Comparison of ENCODE assay signal across 8 cellular contexts in the genomic region with DNA sequence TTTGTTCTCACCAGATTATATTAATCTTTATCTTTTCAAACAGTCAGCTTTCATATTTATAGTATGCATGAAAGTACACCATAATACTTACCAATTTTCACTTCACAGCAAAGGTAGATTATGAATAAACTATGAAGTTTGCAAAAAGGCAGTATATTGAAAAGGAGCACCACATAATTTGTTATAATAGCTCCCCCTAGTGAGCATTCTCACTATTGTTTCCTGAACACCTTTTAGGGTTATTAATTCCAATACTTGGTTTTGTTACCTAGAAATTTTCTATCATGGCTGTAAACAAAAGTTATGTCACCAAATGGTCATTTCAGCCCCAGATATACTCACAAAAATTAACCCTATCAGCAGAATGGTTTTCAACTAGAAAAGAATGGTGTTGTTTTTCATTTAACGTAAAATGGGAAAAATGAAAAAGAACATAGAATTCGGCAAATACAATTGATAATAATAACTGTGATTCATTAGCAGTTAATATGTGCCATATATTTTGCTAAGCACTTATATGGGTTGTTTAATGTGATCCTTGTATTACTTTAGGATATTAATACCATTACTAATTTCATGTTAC. TPM values are rescaled to one million over a fixed set of nuclear protein-coding genes. Genes with fewer than 3 reads are reported as not detected.
A peak's percentile ranks its signal among the peaks of the same experiment; 100 is the strongest.
DNase-seq lines count a peak whose midpoint lies in the region; ATAC-seq and TF ChIP-seq lines count a peak whose summit lies in the region.

No MANE protein-coding gene starts in this region.

- no peak overlapping the region for H3K27ac Mint-ChIP-seq in nephron progenitor cell

- H3K4me3 Mint-ChIP-seq in nephron progenitor cell: no peak overlapping the region

- peaks cover 3% of the 10 kb centered on the region for H3K36me3 Mint-ChIP-seq in nephron progenitor cell (ENCODE audit: low read depth)

- no peaks in the 10 kb centered on the region for H3K36me3 ChIP-seq in BE2C

- peaks cover 8% of the 10 kb centered on the region for H3K4me1 ChIP-seq in BE2C

- H3K4me1 Mint-ChIP-seq in nephron progenitor cell: peaks cover 19% of the 10 kb centered on the region

- no peak overlapping the region for H3K4me3 ChIP-seq in BE2C (ENCODE audit: low read depth, low read length)

- peaks cover 14% of the 10 kb centered on the region for H3K9me3 Mint-ChIP-seq in nephron progenitor cell

- no peaks in the 10 kb centered on the region for H3K9me3 ChIP-seq in BE2C

- TF ChIP-seq CTCF in BE2C (IDR thresholded peaks at IDR 0.05; ENCODE audit: low read depth, low read length) (peak; percentile 63), nephron progenitor cell (IDR thresholded peaks at IDR 0.05) (peak; percentile 78)

- DNase-seq in BE2C (no peak), NCI-H1694 treated with DMSO at 0.1 percent for 48 hours (lab: John Stamatoyannopoulos, UW) (peak; percentile 42), nephron progenitor cell (peak; percentile 9), NCI-H187 treated with DMSO at 0.1 percent for 48 hours (lab: John Stamatoyannopoulos, UW) (no peak)
- DNase-seq in central memory CD4-positive, alpha-beta T cell: peak; percentile 10
- no peak for DNase-seq in activated CD4-positive, CD25-positive, alpha-beta regulatory T cell (lab: John Stamatoyannopoulos, UW)

- H3K27me3 ChIP-seq in BE2C: no peaks in the 10 kb centered on the region

- ATAC-seq in GM18868 (IDR thresholded peaks at IDR 0.05; ENCODE audit: unreplicated experiment): peak; percentile 52
- ATAC-seq in GM18502 (IDR thresholded peaks at IDR 0.05; ENCODE audit: poor library complexity, unreplicated experiment): no peak

- peaks cover 5% of the 10 kb centered on the region for H3K27me3 Mint-ChIP-seq in nephron progenitor cell (ENCODE audit: low read depth, poor library complexity)

RNA-seq across cellular contexts. Expression of gene NKX6-1, which starts 30.2 kb away (rescaled TPM):
- polyA plus RNA-seq in BE2C (2012; ENCODE audit: insufficient read depth, insufficient read length, low read depth): 30.4 TPM

RNA-seq across cellular contexts. Expression of gene CDS1, which starts 53.7 kb away (rescaled TPM):
- polyA plus RNA-seq in BE2C (2012; ENCODE audit: insufficient read depth, insufficient read length, low read depth): 0.09 TPM

Comparison
In these comparisons a context has a peak if more than half of its experiments do, and no peak if none do; other contexts are left out.
1. DNase-seq: peak in NCI-H1694 treated with DMSO at 0.1 percent for 48 hours (single experiment), central memory CD4-positive, alpha-beta T cell (single experiment) and nephron progenitor cell (single experiment); none in BE2C (single experiment), NCI-H187 treated with DMSO at 0.1 percent for 48 hours (single experiment) and activated CD4-positive, CD25-positive, alpha-beta regulatory T cell (0 of 4).